Comparison of ENCODE assay signal across 8 cellular contexts in the genomic region with DNA sequence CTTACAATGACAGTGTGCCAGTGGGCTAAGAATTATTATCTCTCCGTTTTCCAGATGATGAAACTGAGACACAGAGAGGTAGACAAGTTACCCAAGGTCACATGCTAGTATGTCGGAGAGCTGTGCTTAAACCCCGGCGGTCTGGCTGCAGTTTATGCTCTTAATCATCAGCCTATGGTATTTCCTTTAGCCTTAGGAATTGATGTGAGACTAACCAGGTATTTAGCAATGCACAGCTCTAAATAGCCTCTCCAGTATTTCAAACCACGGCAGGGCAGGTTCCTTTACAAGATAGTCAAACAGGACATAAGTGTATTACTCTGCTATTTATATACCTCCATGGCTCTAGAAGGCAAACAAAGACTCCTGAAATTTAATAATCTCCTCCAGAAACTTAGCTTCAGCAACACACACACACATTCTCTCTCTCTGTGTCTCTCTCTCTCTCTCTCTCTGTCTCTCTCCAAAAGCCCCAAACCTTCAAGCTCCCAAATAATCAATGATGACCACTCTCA.
A peak's percentile ranks its signal among the peaks of the same experiment; 100 is the strongest.
DNase-seq lines count a peak whose midpoint lies in the region; ATAC-seq and TF ChIP-seq lines count a peak whose summit lies in the region.

No MANE protein-coding gene starts in this region.

- DNase-seq in GM04504 (ENCODE audit: low read depth), result peak; percentile 84
- DNase-seq in NCI-H82 (lab: John Stamatoyannopoulos, UW), result peak; percentile 84
- DNase-seq in cardiac fibroblast (ENCODE audit: low read depth in 2 of 2), result peak; percentile 89 to 97
- DNase-seq in osteoblast (ENCODE audit: insufficient read length, low spot score, missing footprints), result peak; percentile 80
- no peak for DNase-seq in RKO (ENCODE audit: low spot score)
- no peak for DNase-seq in sigmoid colon

- ATAC-seq in GM21717 (IDR thresholded peaks at IDR 0.05; ENCODE audit: unreplicated experiment), result no peak
- no peak for ATAC-seq in HG03354 (IDR thresholded peaks at IDR 0.05; ENCODE audit: poor library complexity, severe bottlenecking, unreplicated experiment)

- H3K36me3 ChIP-seq in osteoblast (ENCODE audit: insufficient read depth, low read length) (no peaks in the 10 kb centered on the region), sigmoid colon (no peaks in the 10 kb centered on the region)

- H3K27me3 ChIP-seq in osteoblast (ENCODE audit: insufficient read depth, low read length) (no peaks in the 10 kb centered on the region), sigmoid colon (no peaks in the 10 kb centered on the region)

- no peak for TF ChIP-seq POLR2A in sigmoid colon (IDR thresholded peaks at IDR 0.05)

- intact Hi-C loops in sigmoid colon (cut with DNase I), result no loop called here

- TF ChIP-seq CTCF in cardiac fibroblast (IDR thresholded peaks at IDR 0.05; ENCODE audit: low read depth, low read length) (no peak), osteoblast (IDR thresholded peaks at IDR 0.05; ENCODE audit: extremely low read depth, low read depth, low read length) (no peak), sigmoid colon (IDR thresholded peaks at IDR 0.05) (no peak)

- no peaks in the 10 kb centered on the region for H4K20me1 ChIP-seq in osteoblast (ENCODE audit: insufficient read depth, low read length)

- H3K9me3 ChIP-seq in osteoblast (ENCODE audit: low read depth, low read length) (no peaks in the 10 kb centered on the region), sigmoid colon (no peaks in the 10 kb centered on the region)

- no peak for TF ChIP-seq EP300 in sigmoid colon (IDR thresholded peaks at IDR 0.05)

- peak overlapping the region; percentile 80 for H3K27ac ChIP-seq in osteoblast (ENCODE audit: low read depth, low read length)
- H3K27ac ChIP-seq in sigmoid colon, result no peak overlapping the region

- H3K79me2 ChIP-seq in osteoblast (ENCODE audit: insufficient read depth, low read length), result no peaks in the 10 kb centered on the region

- 63 to 68% methylated on average over 5 of the region's 5 CpGs for WGBS in sigmoid colon, 2 donors

- H3K4me1 ChIP-seq in osteoblast (ENCODE audit: insufficient read depth, low read length), result peaks cover 57% of the 10 kb centered on the region
- H3K4me1 ChIP-seq in sigmoid colon, result peaks cover 0 to 4% (median 0%) of the 10 kb centered on the region in 4 donors

- peak overlapping the region; percentile 52 for H3K4me2 ChIP-seq in osteoblast (ENCODE audit: insufficient read depth, low read length)

- H2AFZ ChIP-seq in osteoblast (ENCODE audit: low read length), result no peak overlapping the region

- H3K4me3 ChIP-seq in cardiac fibroblast (replicated peaks in 1 of 2; ENCODE audit: low read depth in 2 of 2, low read length in 2 of 2) (no peak overlapping the region), osteoblast (ENCODE audit: insufficient read depth, low read length) (no peak overlapping the region), sigmoid colon (no peak overlapping the region)

Comparison
In these comparisons a context has a peak if more than half of its experiments do, and no peak if none do; other contexts are left out.
1. DNase-seq: peak in GM04504 (single experiment), NCI-H82 (single experiment), cardiac fibroblast (2 of 2) and osteoblast (single experiment); none in RKO (single experiment) and sigmoid colon (single experiment).